ENCODE assay signal across 27 cellular contexts in the genomic region with DNA sequence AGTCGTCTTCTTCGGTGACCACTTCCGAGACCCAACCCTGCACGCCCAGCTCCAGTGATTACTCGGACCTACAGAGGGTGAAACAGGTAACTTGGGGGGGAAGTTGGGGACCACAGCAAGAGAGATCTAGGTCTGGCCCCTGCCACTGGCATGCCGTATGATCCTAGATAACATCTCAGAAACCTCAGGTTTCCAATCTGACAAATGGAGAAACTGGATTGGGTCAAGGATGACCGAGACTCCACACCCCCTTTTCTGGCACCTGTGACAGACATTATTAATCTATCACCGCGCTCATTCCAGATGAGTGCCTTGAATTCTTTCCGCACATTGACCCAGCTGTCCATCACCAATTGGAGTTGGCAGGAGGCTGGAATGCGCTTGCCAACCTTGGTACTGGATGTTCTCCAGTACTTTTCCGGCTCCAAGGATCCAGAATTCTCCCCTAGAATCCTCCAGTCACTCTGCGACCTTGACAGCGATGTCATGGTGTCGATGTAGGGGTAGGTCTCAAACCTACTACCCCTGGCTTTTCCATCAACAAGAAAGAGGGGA. TPM values are rescaled to one million over a fixed set of nuclear protein-coding genes. Genes with fewer than 3 reads are reported as not detected.
DNase-seq lines count a peak whose midpoint lies in the region; ATAC-seq and TF ChIP-seq lines count a peak whose summit lies in the region.
"Had no signal": no experiment of that assay in that cellular context is flagged by ENCODE, and none has a peak within 500 bp of the region (broad histone marks: within the 10 kb centered on the region; RNA-seq: fewer than 3 reads in every experiment).

No MANE protein-coding gene starts in this region.

- peaks cover 38% of the 10 kb centered on the region for H3F3A ChIP-seq in GM23338 (replicated peaks; ENCODE audit: low read depth)

- DNase-seq in GM23338 (ENCODE audit: low spot score) (no peak), astrocyte of the hippocampus (ENCODE audit: low read depth, low spot score) (peak; percentile 35), right cardiac atrium (no peak), gastrocnemius medialis (no peak), HPDE6-E6E7 (ENCODE audit: extremely low spot score) (no peak), RKO (ENCODE audit: low spot score) (no peak), NCI-H187 (lab: John Stamatoyannopoulos, UW) (no peak)
- DNase-seq: activated CD4-positive, alpha-beta T cell treated with anti-CD3 and anti-CD28 coated beads for 1 hour; activated CD8-positive, alpha-beta T cell treated with anti-CD3 and anti-CD28 coated beads, Interleukin-2, amount 10 ng/mL, durations not matched to agents 7 days and 5 days; activated gamma-delta T cell treated with Interleukin-2 at 50 U/mL for 16 hours; activated naive CD8-positive, alpha-beta T cell treated with anti-CD3 and anti-CD28 coated beads, Interleukin-2, amount 50 U/mL, for 24 hours; colonic mucosa; effector memory CD8-positive, alpha-beta T cell; foreskin melanocyte; lower lobe of right lung; MG63; NCI-H2081 treated with DMSO at 0.1 percent for 48 hours; NCI-H345; OCI-M1; small intestine; stimulated activated CD4-positive, alpha-beta T cell treated with anti-CD3 and anti-CD28 coated beads, Interleukin-2, amount 100 ng/mL, for 24 hours; testis had no signal

- H3K27ac Mint-ChIP-seq in GM23338: no peak overlapping the region
- H3K27ac Mint-ChIP-seq: neural progenitor cell had no signal

- H3K9me2 ChIP-seq in GM23338 (ENCODE audit: insufficient read depth): no peaks in the 10 kb centered on the region

- H3K9me3 ChIP-seq in right cardiac atrium (ENCODE audit: control insufficient read depth, low read length): no peaks in the 10 kb centered on the region
- H3K9me3 ChIP-seq in gastrocnemius medialis: no peaks in the 10 kb centered on the region
- H3K9me3 ChIP-seq: colonic mucosa, lower lobe of right lung, MG63, prostate gland, testis had no signal

- H3K4me3 ChIP-seq in GM23338 (no peak overlapping the region), right cardiac atrium (ENCODE audit: low read length) (no peak overlapping the region), gastrocnemius medialis (no peak overlapping the region)
- H3K4me3 ChIP-seq: colonic mucosa, lower lobe of right lung, MG63, neural progenitor cell, prostate gland, testis had no signal

- 0 out of 2 replicates have a peak, but pooled peaks cover 4% of the 10 kb centered on the region for H3K79me2 ChIP-seq in GM23338 (replicated peaks; ENCODE audit: insufficient read depth)

- H3K36me3 Mint-ChIP-seq in GM23338 (ENCODE audit: low read depth): peaks cover 59% of the 10 kb centered on the region

- H3K4me3 Mint-ChIP-seq in GM23338: no peak overlapping the region
- H3K4me3 Mint-ChIP-seq: activated CD8-positive, alpha-beta T cell treated with anti-CD3 and anti-CD28 coated beads, Interleukin-2, amount 10 ng/mL, durations not matched to agents 7 days and 5 days; activated naive CD8-positive, alpha-beta T cell treated with anti-CD3 and anti-CD28 coated beads, Interleukin-2, amount 50 U/mL, for 24 hours; CD14-positive monocyte; effector memory CD8-positive, alpha-beta T cell; stimulated activated memory B cell treated with anti-CD40 and anti-IgM and Interleukin-4, amounts not matched to agents 10 μg/mL and 1 μg/mL and 100 μg/mL, for 72 hours had no signal

- no peaks in the 10 kb centered on the region for H3K9me3 Mint-ChIP-seq in GM23338
- H3K9me3 Mint-ChIP-seq: activated naive CD8-positive, alpha-beta T cell treated with anti-CD3 and anti-CD28 coated beads, Interleukin-2, amount 50 U/mL, for 24 hours; effector memory CD8-positive, alpha-beta T cell; neural progenitor cell; stimulated activated memory B cell treated with anti-CD40 and anti-IgM and Interleukin-4, amounts not matched to agents 10 μg/mL and 1 μg/mL and 100 μg/mL, for 72 hours had no signal

- H3K36me3 ChIP-seq in GM23338 (ENCODE audit: insufficient read depth): peaks cover 20% of the 10 kb centered on the region
- H3K36me3 ChIP-seq in gastrocnemius medialis: peaks cover 0 to 26% of the 10 kb centered on the region in 2 donors
- H3K36me3 ChIP-seq: neural progenitor cell had no signal

- peaks cover 17% of the 10 kb centered on the region for H3K4me1 Mint-ChIP-seq in GM23338

- in situ Hi-C loops in gastrocnemius medialis (cut with MboI; ENCODE audit: low sequenced_read_pairs in 4 of 4): loop anchor here in 3 of 4 donors (5.0 to 25.0 kb wide), 3 partner anchors 110 to 138 kb away; a partner anchor contains a TSS

- H3K27ac ChIP-seq in GM23338 (ENCODE audit: low read depth) (peak overlapping the region; percentile 67; the same call in 1 of the 2 replicates), right cardiac atrium (ENCODE audit: low read length) (peak overlapping the region; percentile 57), gastrocnemius medialis (peak overlapping the region in 3 of 4 donors; percentile 2 to 55 (median 49))
- H3K27ac ChIP-seq: colonic mucosa, lower lobe of right lung, neural progenitor cell, testis had no signal

- H3K27me3 ChIP-seq in GM23338 (ENCODE audit: insufficient read depth): peaks cover 5% of the 10 kb centered on the region
- no peaks in the 10 kb centered on the region for H3K27me3 ChIP-seq in right cardiac atrium (ENCODE audit: control insufficient read depth, insufficient read depth)
- H3K27me3 ChIP-seq in gastrocnemius medialis: peaks cover 1 to 11% (median 9%) of the 10 kb centered on the region in 3 donors
- H3K27me3 ChIP-seq: colonic mucosa, MG63, testis had no signal

- no peak overlapping the region for H2AFZ ChIP-seq in GM23338
- H2AFZ ChIP-seq: neural progenitor cell had no signal

- intact Hi-C loops in right cardiac atrium (cut with DNase I): loop anchor here (2.0 to 10.0 kb wide), 3 partner anchors 46 to 120 kb away; no protein-coding TSS in a partner anchor
- intact Hi-C loops in gastrocnemius medialis (cut with DNase I; ENCODE audit: low total_unique reads): no loop called here

- H3K4me1 ChIP-seq in GM23338 (ENCODE audit: insufficient read depth): peaks cover 11% of the 10 kb centered on the region
- H3K4me1 ChIP-seq in right cardiac atrium (ENCODE audit: control insufficient read depth, insufficient read depth, low read length): peaks cover 4% of the 10 kb centered on the region
- peaks cover 0 to 15% of the 10 kb centered on the region in 2 donors for H3K4me1 ChIP-seq in gastrocnemius medialis

- no peak overlapping the region for H3K4me2 ChIP-seq in GM23338
- H3K4me2 ChIP-seq: neural progenitor cell had no signal

- H4K20me1 ChIP-seq in GM23338 (replicated peaks; ENCODE audit: insufficient read depth): peaks cover 29% of the 10 kb centered on the region

- no peak for TF ChIP-seq POLR2A in gastrocnemius medialis (IDR thresholded peaks at IDR 0.05)

- TF ChIP-seq CTCF in GM23338 (conservative IDR thresholded peaks at IDR 0.05; ENCODE audit: low read depth in 2 of 2): no peak
- TF ChIP-seq CTCF in gastrocnemius medialis (IDR thresholded peaks at IDR 0.05 in 4 of 5, conservative IDR thresholded peaks at IDR 0.05 in 1 of 5): no peak

- ATAC-seq in GM23338 (no peak), right cardiac atrium (no peak), gastrocnemius medialis (peak in 1 of 2 donors; percentile 24)
- ATAC-seq: activated naive CD8-positive, alpha-beta T cell treated with anti-CD3 and anti-CD28 coated beads, Interleukin-2, amount 50 U/mL, for 24 hours; HCT116; lower lobe of right lung; stimulated activated memory B cell treated with anti-CD40 and anti-IgM and Interleukin-4, amounts not matched to agents 10 μg/mL and 1 μg/mL and 100 μg/mL, for 72 hours had no signal

- peaks cover 35% of the 10 kb centered on the region for H3K27me3 Mint-ChIP-seq in GM23338 (ENCODE audit: insufficient read depth, low read depth, poor library complexity)
- H3K27me3 Mint-ChIP-seq: activated naive CD8-positive, alpha-beta T cell treated with anti-CD3 and anti-CD28 coated beads, Interleukin-2, amount 50 U/mL, for 24 hours; effector memory CD8-positive, alpha-beta T cell; stimulated activated memory B cell treated with anti-CD40 and anti-IgM and Interleukin-4, amounts not matched to agents 10 μg/mL and 1 μg/mL and 100 μg/mL, for 72 hours had no signal

- WGBS in right cardiac atrium: 85% methylated on average over 15 of the region's 15 CpGs

TF ChIP-seq in GM23338, 12 proteins besides CTCF, POLR2A, EP300 and RAD21:
- TF ChIP-seq NANOG (IDR thresholded peaks at IDR 0.05; ENCODE audit: borderline replicate concordance): no peak

RNA-seq across cellular contexts. Expression of a gene that starts 17.4 kb away (rescaled TPM):
- 146 and 147 TPM in 2 replicates for total RNA-seq in GM23338 (2014; rRNA removed; shearing (Covaris generic))
- polyA plus RNA-seq in GM23338 (2016; fragmentation: Nextera tagmentation; extraction: Ambion mirVana) (60.3 and 68.3 TPM in 2 replicates), right cardiac atrium (42.2 TPM)
- total RNA-seq in right cardiac atrium (10 to 100 TPM; 44.1 to 85.4 (median 47.4) TPM), gastrocnemius medialis (10 to 100 TPM; 10.2 to 18.2 (median 16.4) TPM)

RNA-seq across cellular contexts. Expression of a gene that starts 26.4 kb away (rescaled TPM):
- total RNA-seq in GM23338 (2014; rRNA removed; shearing (Covaris generic)): 9.6 and 15.2 TPM in 2 replicates
- polyA plus RNA-seq in GM23338 (2016; fragmentation: Nextera tagmentation; extraction: Ambion mirVana) (25.1 and 30.1 TPM in 2 replicates), right cardiac atrium (0.91 TPM)
- total RNA-seq in right cardiac atrium (under 1 TPM in 2 of 4 donors, not detected in 2; 0.24 to 0.96 TPM), gastrocnemius medialis (under 1 TPM in 1 of 4 donors, not detected in 3; 0.76 TPM)

RNA-seq across cellular contexts. Expression of a gene that starts 27.8 kb away (rescaled TPM):
- 22.8 and 32.1 TPM in 2 replicates for total RNA-seq in GM23338 (2014; rRNA removed; shearing (Covaris generic))
- polyA plus RNA-seq in GM23338 (2016; fragmentation: Nextera tagmentation; extraction: Ambion mirVana) (7.0 and 8.6 TPM in 2 replicates), right cardiac atrium (20.2 TPM)
- total RNA-seq in right cardiac atrium (10 to 100 TPM; 18.7 to 26.4 (median 20.4) TPM), gastrocnemius medialis (100 to 1,000 TPM in 2 of 4 donors, 10 to 100 TPM in 2; 51.8 to 140 (median 101) TPM)

RNA-seq across cellular contexts. Expression of a gene that starts 56.9 kb away (rescaled TPM):
- 0.89 and 1.9 TPM in 2 replicates for total RNA-seq in GM23338 (2014; rRNA removed; shearing (Covaris generic))
- 0.55 and 0.77 TPM in 2 replicates for polyA plus RNA-seq in GM23338 (2016; fragmentation: Nextera tagmentation; extraction: Ambion mirVana)
- 10 to 100 TPM in 1 of 4 donors, 1 to 10 TPM in 3; 1.6 to 16.3 (median 6.1) TPM for total RNA-seq in right cardiac atrium
- polyA plus RNA-seq in right cardiac atrium: 57.8 TPM
- total RNA-seq in gastrocnemius medialis: 1 to 10 TPM in 2 of 4 donors, under 1 TPM in 1, not detected in 1; 0.17 to 1.8 (median 1.6) TPM

RNA-seq across cellular contexts. Expression of a gene that starts 60.0 kb away (rescaled TPM):
- 13.5 and 14.5 TPM in 2 replicates for total RNA-seq in GM23338 (2014; rRNA removed; shearing (Covaris generic))
- polyA plus RNA-seq in GM23338 (2016; fragmentation: Nextera tagmentation; extraction: Ambion mirVana) (9.1 and 11.5 TPM in 2 replicates), right cardiac atrium (17.5 TPM)
- total RNA-seq in right cardiac atrium (10 to 100 TPM; 20.7 to 27.6 (median 24.1) TPM), gastrocnemius medialis (10 to 100 TPM; 14.8 to 32.5 (median 20.3) TPM)
